Comparison of ENCODE assay signal across 7 cellular contexts in the genomic region with DNA sequence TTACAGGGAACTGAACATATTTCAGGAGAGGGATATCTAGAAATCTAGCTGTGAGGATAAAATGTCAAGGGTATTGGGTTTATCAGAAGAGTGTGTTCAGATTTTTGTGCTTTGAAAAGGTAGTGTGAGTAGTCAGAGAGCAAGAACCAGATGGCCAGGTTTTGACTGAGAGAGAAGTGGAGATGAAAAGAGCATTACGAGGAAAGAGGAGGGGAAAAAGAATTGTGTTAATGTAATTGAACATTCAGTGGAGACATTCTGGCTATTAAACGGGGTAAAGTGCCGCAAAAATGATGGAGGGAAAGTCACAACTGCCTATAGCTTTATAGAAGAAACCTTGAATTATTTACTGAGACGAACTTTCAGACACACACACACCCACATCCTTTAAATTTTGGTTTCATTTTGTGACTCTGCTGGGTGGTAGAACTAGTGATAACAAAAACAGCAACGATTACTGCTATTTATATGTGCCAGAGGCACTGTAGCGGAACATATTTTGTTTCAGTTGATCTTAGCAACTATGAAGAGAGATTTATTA.
DNase-seq lines count a peak whose midpoint lies in the region; ATAC-seq and TF ChIP-seq lines count a peak whose summit lies in the region.

No MANE protein-coding gene starts in this region.

- no peak for TF ChIP-seq POLR2A in transverse colon (IDR thresholded peaks at IDR 0.05)

- H3K27me3 ChIP-seq in transverse colon, result no peaks in the 10 kb centered on the region

- no peaks in the 10 kb centered on the region for H3K36me3 Mint-ChIP-seq in Calu3 (ENCODE audit: insufficient read depth, unreplicated experiment)

- intact Hi-C loops in left cardiac atrium (cut with DNase I), result no loop called here
- intact Hi-C loops in transverse colon (cut with DNase I; ENCODE audit: low total_unique reads), result no loop called here
- intact Hi-C loops in Calu3 (cut with micrococcal nuclease; ENCODE audit: unreplicated experiment), result no loop called here
- intact Hi-C loops in posterior vena cava (cut with DNase I), result no loop called here

- DNase-seq in SK-MEL-5 (ENCODE audit: low read depth, low spot score), result peak; percentile 13
- no peak for DNase-seq in left cardiac atrium
- no peak for DNase-seq in transverse colon
- no peak for DNase-seq in Calu3
- no peak for DNase-seq in posterior vena cava (ENCODE audit: low spot score)

- no peaks in the 10 kb centered on the region for H3K9me3 ChIP-seq in transverse colon

- in situ Hi-C loops in SK-MEL-5 (cut with HindIII; ENCODE audit: low pct_unique_long_range_greater_than_20kb, low sequenced_read_pairs), result loop anchor here (25.0 kb wide), 1 partner anchor 92 kb away; no protein-coding TSS in a partner anchor
- in situ Hi-C loops in transverse colon (cut with MboI; ENCODE audit: low pct_ligation_motif_present in 1 of 4, low pct_unique_long_range_greater_than_20kb in 1 of 4, low sequenced_read_pairs in 3 of 4), result no loop called here

- no peak for TF ChIP-seq CTCF in transverse colon (IDR thresholded peaks at IDR 0.05)
- TF ChIP-seq CTCF in Calu3 (IDR thresholded peaks at IDR 0.05; ENCODE audit: unreplicated experiment), result no peak

- no peaks in the 10 kb centered on the region for H3K36me3 ChIP-seq in transverse colon

- WGBS in transverse colon (ENCODE audit: low coverage in 1 of 2), 2 donors, result 37 to 39% methylated on average over 6 of the region's 6 CpGs

- peaks cover 8% of the 10 kb centered on the region for H3K4me1 Mint-ChIP-seq in Calu3 (ENCODE audit: low read depth, unreplicated experiment)

- H3K4me3 ChIP-seq in transverse colon, result peak overlapping the region in 3 of 4 donors; percentile 7 to 27 (median 9)

- no peaks in the 10 kb centered on the region for H3K9me3 Mint-ChIP-seq in Calu3 (ENCODE audit: low read depth, unreplicated experiment)

- peak overlapping the region; percentile 27 to 63 (median 38) for H3K27ac ChIP-seq in transverse colon

- no peak for TF ChIP-seq EP300 in transverse colon (IDR thresholded peaks at IDR 0.05; ENCODE audit: low read depth)

- H3K4me3 Mint-ChIP-seq in Calu3 (ENCODE audit: low read depth, unreplicated experiment), result no peak overlapping the region

- peak; percentile 68 for ATAC-seq in GM18861 (IDR thresholded peaks at IDR 0.05; ENCODE audit: unreplicated experiment)
- peak; percentile 83 for ATAC-seq in HG02642 (IDR thresholded peaks at IDR 0.05; ENCODE audit: poor library complexity, unreplicated experiment)
- peak; percentile 31 to 45 for ATAC-seq in left cardiac atrium

- BruUV-seq in Calu3 (replicated peaks; lab: Mats Ljungman, UMichigan), result no TSS peak

- H3K27me3 Mint-ChIP-seq in Calu3 (ENCODE audit: unreplicated experiment), result no peaks in the 10 kb centered on the region

- CTCF ChIA-PET in Calu3 (lab: Charles Lee), result no interaction called here

- H3K27ac Mint-ChIP-seq in Calu3 (ENCODE audit: unreplicated experiment), result no peak overlapping the region

- H3K4me1 ChIP-seq in transverse colon, result peaks cover 0 to 37% (median 5%) of the 10 kb centered on the region in 4 donors
